ENCODE assay signal across 23 cellular contexts in the genomic region with DNA sequence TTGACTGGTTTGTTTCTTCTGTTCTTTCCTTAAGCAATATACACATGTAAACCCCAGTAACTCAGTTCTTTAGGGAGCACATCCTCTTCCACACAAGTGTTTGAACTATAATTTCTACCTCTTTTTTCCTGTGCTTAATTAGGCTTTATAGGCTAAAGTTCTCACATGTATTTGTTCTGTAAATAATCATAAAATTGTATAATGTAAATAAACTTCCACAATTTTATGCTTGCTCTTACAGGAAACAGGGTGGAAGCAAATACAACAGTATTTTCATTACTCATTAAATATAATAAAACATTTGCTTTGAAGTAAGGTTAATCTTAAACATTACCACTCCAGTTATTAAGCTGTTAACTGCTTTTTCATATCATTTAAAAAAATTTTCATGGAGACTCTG. TPM values are rescaled to one million over a fixed set of nuclear protein-coding genes. Genes with fewer than 3 reads are reported as not detected.
DNase-seq lines count a peak whose midpoint lies in the region; ATAC-seq, FAIRE-seq and TF ChIP-seq lines count a peak whose summit lies in the region.
"Had no signal": no experiment of that assay in that cellular context is flagged by ENCODE, and none has a peak within 500 bp of the region (broad histone marks: within the 10 kb centered on the region; RNA-seq: fewer than 3 reads in every experiment).

No MANE protein-coding gene starts in this region.

- H3K9me3 Mint-ChIP-seq in HFFc6, result no peaks in the 10 kb centered on the region
- H3K9me3 Mint-ChIP-seq: CD8-positive, alpha-beta T cell; GM23338; H9 had no signal

- DNase-seq in LNCaP clone FGC (ENCODE audit: low read depth), result peak; percentile 55
- DNase-seq in mucosa of descending colon, result no peak
- no peak for DNase-seq in HTR-8/SVneo (ENCODE audit: insufficient read length, low spot score)
- no peak for DNase-seq in HFFc6
- DNase-seq: Caco-2; CD4-positive, CD25-positive, alpha-beta regulatory T cell; CD8-positive, alpha-beta T cell; DMS79; EL; GF-D8; H9 had no signal

- H3K36me3 ChIP-seq in mucosa of descending colon (ENCODE audit: low read depth), result no peaks in the 10 kb centered on the region
- H3K36me3 ChIP-seq: BLaER1 had no signal

- H3K4me3 ChIP-seq in LNCaP clone FGC (ENCODE audit: low read depth, low read length), result no peak overlapping the region
- H3K4me3 ChIP-seq in mucosa of descending colon, result no peak overlapping the region
- H3K4me3 ChIP-seq: BLaER1, GM23338 had no signal

- H3K27me3 Mint-ChIP-seq in HFFc6 (ENCODE audit: insufficient read depth), result no peaks in the 10 kb centered on the region; the same call in none of the 2 replicates

- no peak overlapping the region for H3K27ac Mint-ChIP-seq in HFFc6
- H3K27ac Mint-ChIP-seq: B cell; CD4-positive, CD25-positive, alpha-beta regulatory T cell; CD8-positive, alpha-beta T cell; GM23338; H9 had no signal

- FAIRE-seq in HTR-8/SVneo (lab: Jason Lieb, UNC), result no peak
- FAIRE-seq: A204.1, GM12891, GM18507 had no signal

- no peaks in the 10 kb centered on the region for H3K9me3 ChIP-seq in mucosa of descending colon
- H3K9me3 ChIP-seq: BLaER1, Caco-2 had no signal

- ATAC-seq in mucosa of descending colon (peak; percentile 71), HG03439 (IDR thresholded peaks at IDR 0.05; ENCODE audit: unreplicated experiment) (no peak)
- ATAC-seq: CD8-positive, alpha-beta T cell; GM23338; HCT116 had no signal

- peak overlapping the region; percentile 11; the same call in 1 of the 2 replicates for H3K27ac ChIP-seq in VCaP
- H3K27ac ChIP-seq: 22Rv1, BLaER1, C4-2B had no signal

- H3K4me1 Mint-ChIP-seq in HFFc6 (ENCODE audit: low read depth), result no peaks in the 10 kb centered on the region
- H3K4me1 Mint-ChIP-seq: B cell; CD4-positive, CD25-positive, alpha-beta regulatory T cell had no signal

- intact Hi-C loops in mucosa of descending colon (cut with DNase I, micrococcal nuclease), result no loop called here

- H3K36me3 Mint-ChIP-seq in HFFc6 (ENCODE audit: low read depth), result no peaks in the 10 kb centered on the region
- H3K36me3 Mint-ChIP-seq: CD4-positive, CD25-positive, alpha-beta regulatory T cell; CD8-positive, alpha-beta T cell had no signal

- no peaks in the 10 kb centered on the region for H3K4me1 ChIP-seq in mucosa of descending colon (ENCODE audit: low read depth)
- H3K4me1 ChIP-seq: BLaER1 had no signal

- no peak overlapping the region for H3K4me3 Mint-ChIP-seq in HFFc6
- H3K4me3 Mint-ChIP-seq: B cell; CD4-positive, CD25-positive, alpha-beta regulatory T cell; CD8-positive, alpha-beta T cell; GM23338; H9 had no signal

- TF ChIP-seq CTCF in LNCaP clone FGC (IDR thresholded peaks at IDR 0.05; ENCODE audit: control insufficient read depth, extremely low read depth, insufficient read depth), result no peak
- no peak for TF ChIP-seq CTCF in VCaP (conservative IDR thresholded peaks at IDR 0.05)
- no peak for TF ChIP-seq CTCF in mucosa of descending colon (IDR thresholded peaks at IDR 0.05)
- TF ChIP-seq CTCF in HFFc6 (IDR thresholded peaks at IDR 0.05), result no peak

RNA-seq across cellular contexts. Expression of a gene that starts 26.9 kb away (rescaled TPM):
- under 1 TPM in 2 of 3 donors, not detected in 1; 0.13 to 0.17 TPM for total RNA-seq in mucosa of descending colon
- total RNA-seq in HFFc6 (2021; fragmentation: NEBNext Ultra II Directional; extraction: Animal tissue kit (Norgen Biotek cat#: 25700)), result not detected
- total RNA-seq: B cell; CD4-positive, CD25-positive, alpha-beta regulatory T cell; CD8-positive, alpha-beta T cell; H4; H9 had no signal

RNA-seq across cellular contexts. Expression of a gene that starts 36.5 kb away (rescaled TPM):
- under 1 TPM in 2 of 3 donors, not detected in 1; 0.76 to 0.96 TPM for total RNA-seq in mucosa of descending colon
- total RNA-seq in HFFc6 (2021; fragmentation: NEBNext Ultra II Directional; extraction: Animal tissue kit (Norgen Biotek cat#: 25700)), result 10 to 100 TPM in 1 of 6 experiments, 1 to 10 TPM in 5; 4.5 to 10.9 (median 5.3) TPM
- total RNA-seq: B cell; Caco-2; CD4-positive, CD25-positive, alpha-beta regulatory T cell; CD8-positive, alpha-beta T cell; H4 had no signal
